Comparison of ENCODE assay signal across 8 cellular contexts in the genomic region with DNA sequence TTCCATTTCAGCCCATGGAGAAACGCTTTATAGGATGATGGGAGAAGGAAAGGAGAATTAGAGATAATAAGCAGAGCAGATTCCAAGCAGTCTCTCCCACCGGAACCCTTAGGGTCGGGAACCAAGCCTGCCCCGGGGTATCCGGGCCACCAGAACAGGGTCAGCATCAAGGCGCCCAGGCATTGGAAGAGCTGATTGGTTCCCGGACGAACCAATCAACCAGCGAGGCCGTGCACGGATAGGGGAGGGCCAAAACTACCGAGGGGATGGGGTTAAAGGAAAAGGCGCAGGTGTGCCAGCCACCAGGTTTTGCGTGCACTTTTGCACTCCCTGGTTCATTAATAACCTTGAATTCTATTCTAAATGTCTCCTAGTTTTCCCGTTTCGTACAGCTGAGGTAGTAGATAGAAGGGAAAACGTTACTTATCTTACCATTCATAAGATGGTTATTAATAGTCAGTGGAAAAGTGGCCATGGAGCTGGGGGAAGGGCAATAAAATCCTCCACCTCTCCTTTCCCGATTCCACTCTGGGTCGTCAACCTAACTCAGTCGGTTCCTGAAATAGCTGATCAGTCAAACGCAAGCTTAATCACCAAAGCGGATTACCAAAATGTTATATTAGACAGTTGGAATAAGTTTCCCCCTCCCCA. TPM values are rescaled to one million over a fixed set of nuclear protein-coding genes. Genes with fewer than 3 reads are reported as not detected.
DNase-seq lines count a peak whose midpoint lies in the region; ATAC-seq and TF ChIP-seq lines count a peak whose summit lies in the region.

No MANE protein-coding gene starts in this region.

- intact Hi-C loops in vagina (cut with DNase I): no loop called here

- ATAC-seq in HG03342 (IDR thresholded peaks at IDR 0.05; ENCODE audit: unreplicated experiment): no peak
- ATAC-seq in GM18909 (IDR thresholded peaks at IDR 0.05; ENCODE audit: poor library complexity, unreplicated experiment): no peak

- H3K4me2 ChIP-seq in GM23248 (ENCODE audit: unreplicated experiment): peak overlapping the region; percentile 81

- in situ Hi-C loops in GM23248 (cut with MboI): no loop called here

- H3K27me3 ChIP-seq in GM23248 (replicated peaks; ENCODE audit: insufficient read depth) (peaks cover 48% of the 10 kb centered on the region), Peyer's patch (no peaks in the 10 kb centered on the region), mucosa of stomach (ENCODE audit: control insufficient read depth, insufficient read depth, low read length) (no peaks in the 10 kb centered on the region), vagina (no peaks in the 10 kb centered on the region)

- WGBS in GM23248 (ENCODE audit: low coverage in 1 of 2, low lambda C conversion rate in 2 of 2, missing lambda C conversion rate in 2 of 2), 2 experiments: 4 to 5% methylated on average over 22 of the region's 22 CpGs

- no peaks in the 10 kb centered on the region for H4K20me1 ChIP-seq in GM23248 (ENCODE audit: insufficient read depth)

- H3K9ac ChIP-seq in GM23248 (no peak overlapping the region), mucosa of stomach (ENCODE audit: low read length) (peak overlapping the region; percentile 85)

- TF ChIP-seq POLR2A in Peyer's patch (IDR thresholded peaks at IDR 0.05) (no peak), erythroblast (IDR thresholded peaks at IDR 0.05; ENCODE audit: low read length) (no peak), vagina (IDR thresholded peaks at IDR 0.05) (no peak)

- H3K4me3 ChIP-seq in GM23248 (peak overlapping the region; percentile 72), Peyer's patch (peak overlapping the region in 3 of 4 donors; percentile 44 to 65 (median 61)), mucosa of stomach (ENCODE audit: low read length) (peak overlapping the region; percentile 45), vagina (peak overlapping the region; percentile 51 to 62)

- H3K4me1 ChIP-seq in GM23248 (ENCODE audit: insufficient read depth) (no peaks in the 10 kb centered on the region), Peyer's patch (peaks cover 0 to 10% (median 0%) of the 10 kb centered on the region in 4 donors), mucosa of stomach (ENCODE audit: control insufficient read depth, insufficient read depth, low read length) (no peaks in the 10 kb centered on the region), vagina (peaks cover 17% of the 10 kb centered on the region)

- no peaks in the 10 kb centered on the region for H3F3A ChIP-seq in GM23248 (ENCODE audit: insufficient read depth)

- H3K79me2 ChIP-seq in GM23248 (ENCODE audit: insufficient read depth): no peaks in the 10 kb centered on the region

- no peaks in the 10 kb centered on the region for H3K9me2 ChIP-seq in GM23248 (ENCODE audit: insufficient read depth)

- no peaks in the 10 kb centered on the region for H3K9me3 ChIP-seq in GM23248 (ENCODE audit: low read depth)
- H3K9me3 ChIP-seq in Peyer's patch: no peaks in the 10 kb centered on the region
- no peaks in the 10 kb centered on the region for H3K9me3 ChIP-seq in mucosa of stomach (ENCODE audit: control insufficient read depth, low read length)
- H3K9me3 ChIP-seq in vagina: no peaks in the 10 kb centered on the region

- H2AFZ ChIP-seq in GM23248: peak overlapping the region; percentile 82

- DNase-seq in 8988T: peak; percentile 29
- no peak for DNase-seq in GM23248
- DNase-seq in Peyer's patch: peak in 1 of 3 donors; percentile 48
- DNase-seq in erythroblast (lab: John Stamatoyannopoulos, UW): peak; percentile 72 to 75
- DNase-seq in vagina (ENCODE audit: extremely low spot score in 2 of 2): no peak

- H3K36me3 ChIP-seq in GM23248 (ENCODE audit: low read depth) (no peaks in the 10 kb centered on the region), Peyer's patch (no peaks in the 10 kb centered on the region), mucosa of stomach (ENCODE audit: control insufficient read depth, insufficient read depth, low read length) (no peaks in the 10 kb centered on the region), vagina (no peaks in the 10 kb centered on the region)

- no peak overlapping the region for H3K27ac ChIP-seq in GM23248
- H3K27ac ChIP-seq in Peyer's patch: no peak overlapping the region
- H3K27ac ChIP-seq in vagina: no peak overlapping the region

- TF ChIP-seq CTCF in Peyer's patch (IDR thresholded peaks at IDR 0.05) (no peak), vagina (IDR thresholded peaks at IDR 0.05) (no peak)

RNA-seq across cellular contexts. Expression of gene PPM1H, which starts 1.6 kb away (rescaled TPM):
- total RNA-seq in GM23248 (2014; rRNA removed; shearing (Covaris generic)): 0.13 and 1.2 TPM in 2 replicates
- polyA plus RNA-seq in GM23248 (2016; fragmentation: Nextera tagmentation; extraction: Ambion mirVana): 0.03 and 0.13 TPM in 2 replicates
- total RNA-seq in Peyer's patch: 1 to 10 TPM; 1.7 to 7.4 (median 3.4) TPM
- total RNA-seq in vagina: 0.49 TPM

Comparison
In these comparisons a context has a peak if more than half of its experiments do, and no peak if none do; other contexts are left out.
1. DNase-seq: peak in 8988T (single experiment) and erythroblast (2 of 2); none in GM23248 (single experiment) and vagina (0 of 2).
2. Peak in every context shown above with its lines, with median percentiles within 50 percentile points of each other: H3K4me3 ChIP-seq.